Comparison of ENCODE assay signal across 20 cellular contexts in genomic region chr16:88472637-88473205, GRCh38. TPM values are rescaled to one million over a fixed set of nuclear protein-coding genes. Genes with fewer than 3 reads are reported as not detected.
A peak's percentile ranks its signal among the peaks of the same experiment; 100 is the strongest.
DNase-seq lines count a peak whose midpoint lies in the region; ATAC-seq and TF ChIP-seq lines count a peak whose summit lies in the region.
"Had no signal": no experiment of that assay in that cellular context is flagged by ENCODE, and none has a peak within 500 bp of the region (broad histone marks: within the 10 kb centered on the region; RNA-seq: fewer than 3 reads in every experiment).

No MANE protein-coding gene starts in this region.

- H3K4me3 ChIP-seq in ACC112 (ENCODE audit: low read depth, low read length), result peak overlapping the region; percentile 74
- no peak overlapping the region for H3K4me3 ChIP-seq in IMR-90 (ENCODE audit: insufficient read depth, low read depth, low read length)
- H3K4me3 ChIP-seq in fibroblast of mammary gland (ENCODE audit: control insufficient read depth, low read depth, low read length), result no peak overlapping the region
- H3K4me3 ChIP-seq in right lobe of liver, result no peak overlapping the region

- H3K9ac ChIP-seq in IMR-90 (ENCODE audit: low read depth, low read length), result no peak overlapping the region

- H2AK5ac ChIP-seq in IMR-90 (ENCODE audit: low read depth, low read length), result no peak overlapping the region

- POLR2A ChIA-PET in IMR-90 (lab: Charles Lee; ENCODE audit: unreplicated experiment), result interaction anchor here (0.6 kb wide), 1 partner anchor 97 kb away, joined by 3 read pairs; no protein-coding TSS in a partner anchor

- H3K27ac ChIP-seq in ACC112 (ENCODE audit: low read depth, low read length), result peak overlapping the region; percentile 91
- H3K27ac ChIP-seq in IMR-90 (ENCODE audit: insufficient read depth, low read length), result no peak overlapping the region
- H3K27ac ChIP-seq in right lobe of liver, result peak overlapping the region in 2 of 3 donors; percentile 55 to 57
- H3K27ac ChIP-seq: neutrophil had no signal

- no peak overlapping the region for H3K4ac ChIP-seq in IMR-90 (ENCODE audit: low read depth, low read length)

- H3K9me1 ChIP-seq in IMR-90 (ENCODE audit: insufficient read depth, low read length), result 0 out of 2 replicates have a peak, but pooled peaks cover 2% of the 10 kb centered on the region

- no peak overlapping the region for H4K91ac ChIP-seq in IMR-90 (ENCODE audit: insufficient read depth, low read depth, low read length)

- H3K36me3 ChIP-seq in ACC112 (ENCODE audit: insufficient read depth, low read length) (no peaks in the 10 kb centered on the region), IMR-90 (ENCODE audit: control insufficient read depth, insufficient read depth, low read length) (no peaks in the 10 kb centered on the region), right lobe of liver (no peaks in the 10 kb centered on the region)
- H3K36me3 ChIP-seq: neutrophil had no signal

- WGBS in IMR-90 (ENCODE audit: extremely low coverage in 2 of 2, insufficient read length in 1 of 2), 2 experiments, result 70% methylated on average over 2 of the region's 22 CpGs; no CpG with 5 or more reads in 1 of the 2 experiments
- WGBS in right lobe of liver (ENCODE audit: insufficient coverage, low coverage, low lambda C conversion rate, missing lambda C conversion rate), result 92% methylated on average over 12 of the region's 22 CpGs

- no peak overlapping the region for H2BK120ac ChIP-seq in IMR-90 (ENCODE audit: low read depth, low read length)

- peaks cover 24% of the 10 kb centered on the region for H4K20me1 ChIP-seq in IMR-90 (ENCODE audit: insufficient read depth, low read length)

- H3K14ac ChIP-seq in IMR-90 (replicated peaks; ENCODE audit: low read depth, low read length), result no peak overlapping the region

- H3K4me2 ChIP-seq in IMR-90 (ENCODE audit: low read depth, low read length), result no peak overlapping the region

- in situ Hi-C loops in IMR-90 (cut with MboI; ENCODE audit: low sequenced_read_pairs), result no loop called here

- dilution Hi-C loops in IMR-90 (cut with HindIII; ENCODE audit: low sequenced_read_pairs, unreplicated experiment), result no loop called here

- H2BK20ac ChIP-seq in IMR-90 (ENCODE audit: low read depth, low read length), result no peak overlapping the region

- no peak overlapping the region; the same call in 1 of the 2 replicates for H4K5ac ChIP-seq in IMR-90 (ENCODE audit: low read depth, low read length)

- no peak overlapping the region for H2BK5ac ChIP-seq in IMR-90 (ENCODE audit: low read depth, low read length, poor library complexity, severe bottlenecking)

- peaks cover 11% of the 10 kb centered on the region for H3K79me2 ChIP-seq in ACC112 (ENCODE audit: control insufficient read depth, insufficient read depth, low read length, unreplicated experiment)

- no peak for TF ChIP-seq RAD21 in IMR-90 (IDR thresholded peaks at IDR 0.05; ENCODE audit: low read length)

- H3K27me3 ChIP-seq in ACC112 (ENCODE audit: insufficient read depth, low read length) (no peaks in the 10 kb centered on the region), IMR-90 (ENCODE audit: control insufficient read depth, insufficient read depth, low read length) (no peaks in the 10 kb centered on the region), right lobe of liver (no peaks in the 10 kb centered on the region)

- no TSS peak for BruUV-seq in IMR-90 (replicated peaks; lab: Mats Ljungman, UMichigan)

- H3K23ac ChIP-seq in IMR-90 (ENCODE audit: low read depth, low read length), result no peak overlapping the region

- intact Hi-C loops in IMR-90 (cut with micrococcal nuclease) (no loop called here), right lobe of liver (cut with DNase I) (no loop called here)

- DNase-seq in IMR-90 (no peak), fibroblast of mammary gland (ENCODE audit: low read depth) (peak; percentile 42), right lobe of liver (no peak), GF-D8 (lab: John Stamatoyannopoulos, UW) (no peak), NOMO-1 treated with DMSO at 0.1 percent for 48 hours (lab: John Stamatoyannopoulos, UW; ENCODE audit: unreplicated experiment) (no peak), AML-193 (lab: John Stamatoyannopoulos, UW) (no peak)
- DNase-seq: activated CD4-positive, CD25-positive, alpha-beta regulatory T cell; amygdala; COR-L47; effector memory CD4-positive, alpha-beta T cell; EL; KBM-7; midbrain; NCI-H2029 treated with DMSO at 0.1 percent for 48 hours; retina; SHP77 treated with DMSO at 0.1 percent for 48 hours had no signal

- H2AFZ ChIP-seq in ACC112 (ENCODE audit: low read length, unreplicated experiment) (no peak overlapping the region), IMR-90 (replicated peaks; ENCODE audit: low read length, poor library complexity) (peak overlapping the region; percentile 1)

- CTCF ChIA-PET in IMR-90 (lab: Yijun Ruan, JAX), result no interaction called here

- TF ChIP-seq POLR2A in IMR-90 (IDR thresholded peaks at IDR 0.05; ENCODE audit: low read depth, low read length) (no peak), right lobe of liver (IDR thresholded peaks at IDR 0.05) (no peak)

- H3K79me1 ChIP-seq in IMR-90 (ENCODE audit: low read depth in 1 of 2, low read length in 2 of 2), result peaks cover 0 to 26% of the 10 kb centered on the region in 2 experiments; a peak in 2 of 4 replicates

- TF ChIP-seq CTCF in IMR-90 (conservative IDR thresholded peaks at IDR 0.05; ENCODE audit: low read depth, low read length), result no peak
- no peak for TF ChIP-seq CTCF in fibroblast of mammary gland (conservative IDR thresholded peaks at IDR 0.05; ENCODE audit: control insufficient read depth, insufficient read depth, low read depth, low read length)
- no peak for TF ChIP-seq CTCF in right lobe of liver (IDR thresholded peaks at IDR 0.05)

- ATAC-seq in IMR-90 (ENCODE audit: low read depth) (no peak), right lobe of liver (no peak), HG02885 (IDR thresholded peaks at IDR 0.05; ENCODE audit: poor library complexity, unreplicated experiment) (no peak)
- ATAC-seq: HCT116 had no signal

- no peak overlapping the region for H2BK15ac ChIP-seq in IMR-90 (ENCODE audit: low read depth, low read length)

- no peak overlapping the region for H3K18ac ChIP-seq in IMR-90 (ENCODE audit: low read depth, low read length)

- H3K9me3 ChIP-seq in IMR-90 (ENCODE audit: control insufficient read depth, insufficient read depth, low read length) (no peaks in the 10 kb centered on the region), right lobe of liver (no peaks in the 10 kb centered on the region)
- H3K9me3 ChIP-seq: neutrophil had no signal

- peaks cover 18% of the 10 kb centered on the region for H3K4me1 ChIP-seq in ACC112 (ENCODE audit: control insufficient read depth, insufficient read depth, low read length, unreplicated experiment)
- H3K4me1 ChIP-seq in IMR-90 (ENCODE audit: control insufficient read depth, insufficient read depth, low read length), result peaks cover 7% of the 10 kb centered on the region
- peaks cover 0 to 44% (median 23%) of the 10 kb centered on the region in 4 donors for H3K4me1 ChIP-seq in right lobe of liver

- H2AK9ac ChIP-seq in IMR-90 (replicated peaks; ENCODE audit: low read depth, low read length, poor library complexity), result peak overlapping the region; percentile 78

- H4K8ac ChIP-seq in IMR-90 (ENCODE audit: low read depth in 2 of 2, low read length in 2 of 2), result no peak overlapping the region

- H3K56ac ChIP-seq in IMR-90 (ENCODE audit: extremely low read depth, insufficient read depth, low read length), result no peak overlapping the region

TF ChIP-seq in IMR-90, 13 proteins besides CTCF, POLR2A, EP300 and RAD21:
- no peak for TF ChIP-seq FOS (IDR thresholded peaks at IDR 0.05; ENCODE audit: low read depth, low read length)
- TF ChIP-seq MAZ (IDR thresholded peaks at IDR 0.05; ENCODE audit: borderline replicate concordance, low read depth, low read length), result no peak
TF ChIP-seq in IMR-90: peak in this region for 0.

RNA-seq across cellular contexts. Expression of gene ZFPM1, which starts 19.6 kb away (rescaled TPM):
- total RNA-seq in IMR-90 (2012; rRNA removed) (0.28 and 0.36 TPM in 2 replicates), right lobe of liver (10 to 100 TPM in 2 of 6 experiments, 1 to 10 TPM in 4; 3.8 to 15.5 (median 8.3) TPM)
- polyA plus RNA-seq in IMR-90 (2012; rRNA removed), result 1.1 and 1.8 TPM in 2 replicates
- polyA plus RNA-seq in IMR-90 (2012; cell fraction: cytosol; rRNA removed), result 1.2 and 2.4 TPM in 2 replicates
- polyA plus RNA-seq in IMR-90 (2012; cell fraction: nucleus; rRNA removed; ENCODE audit: low replicate concordance), result 4.0 and 9.2 TPM in 2 replicates
